ENCODE assay signal across 22 cellular contexts in genomic region chr3:111913163-111913763, GRCh38.
"Had no signal": no experiment of that assay in that cellular context is flagged by ENCODE, and none has a peak within 500 bp of the region (broad histone marks: within the 10 kb centered on the region; RNA-seq: fewer than 3 reads in every experiment).

No MANE protein-coding gene starts in this region.

- H3K4me3 ChIP-seq: body of pancreas, colonic mucosa, heart right ventricle, lower lobe of right lung, tibial nerve, uterus had no signal

- DNase-seq: activated CD4-positive, alpha-beta T cell treated with anti-CD3 and anti-CD28 coated beads for 48 hours; activated CD4-positive, CD25-positive, alpha-beta regulatory T cell; activated CD8-positive, alpha-beta T cell treated with anti-CD3 and anti-CD28 coated beads for 36 hours; activated naive CD4-positive, alpha-beta T cell treated with Interleukin-2 at 50 U/mL for 16 hours; activated naive CD8-positive, alpha-beta T cell treated with anti-CD3 and anti-CD28 coated beads, Interleukin-2, amount 10 ng/mL, durations not matched to agents 7 days and 5 days; activated T-cell treated with anti-CD3 and anti-CD28 coated beads, Interleukin-2, amount 50 U/mL, for 24 hours; amygdala; body of pancreas; caudate nucleus; colonic mucosa; heart right ventricle; lower lobe of right lung; midbrain; nephron progenitor cell; stimulated activated CD4-positive, alpha-beta T cell treated with anti-CD3 and anti-CD28 coated beads, Interleukin-12 subunit alpha, Interleukin-12 subunit beta, amount 100 ng/mL, for 4 hours; stimulated activated CD4-positive, alpha-beta T cell treated with anti-CD3 and anti-CD28 coated beads, Interleukin-1b, Interleukin-23, amount 100 ng/mL, for 48 hours; stimulated activated naive CD8-positive, alpha-beta T cell treated with anti-CD3 and anti-CD28 coated beads, Interleukin-15, Interleukin-2, amounts not matched to agents 100 U/mL and 50 U/mL, for 24 hours; T-cell; uterus had no signal

- ATAC-seq: activated CD8-positive, alpha-beta T cell treated with anti-CD3 and anti-CD28 coated beads for 36 hours; body of pancreas; heart right ventricle; stimulated activated naive CD8-positive, alpha-beta T cell treated with anti-CD3 and anti-CD28 coated beads, Interleukin-15, Interleukin-2, amounts not matched to agents 100 U/mL and 50 U/mL, for 24 hours; T-cell had no signal

- H3K9me3 ChIP-seq: body of pancreas, colonic mucosa, heart right ventricle, lower lobe of right lung, tibial nerve, uterus had no signal

- H3K4me1 ChIP-seq: colonic mucosa had no signal

- H3K27me3 ChIP-seq: body of pancreas, colonic mucosa, heart right ventricle, tibial nerve, uterus had no signal

- H3K27ac ChIP-seq: body of pancreas, colonic mucosa, lower lobe of right lung, tibial nerve, uterus had no signal

- H3K36me3 ChIP-seq: colonic mucosa, uterus had no signal

- FAIRE-seq: endometrium, islet of Langerhans had no signal
